ENCODE assay signal across 6 cellular contexts in genomic region chr13:98812186-98812798, GRCh38. TPM values are rescaled to one million over a fixed set of nuclear protein-coding genes. Genes with fewer than 3 reads are reported as not detected.
"Had no signal": no experiment of that assay in that cellular context is flagged by ENCODE, and none has a peak within 500 bp of the region (broad histone marks: within the 10 kb centered on the region; RNA-seq: fewer than 3 reads in every experiment).

No MANE protein-coding gene starts in this region.

RNA-seq across cellular contexts. Expression of gene SLC15A1, which starts 59.8 kb away (rescaled TPM):
- total RNA-seq: activated B cell treated with CpG ODN at 0.5 μM for 24 hours; activated CD4-positive, alpha-beta T cell treated with anti-CD3 and anti-CD28 coated beads, Interleukin-2, amount 10 ng/mL, durations not matched to agents 24 days and 14 days; activated CD8-positive, alpha-beta memory T cell treated with anti-CD3 and anti-CD28 coated beads, Interleukin-2, amount 10 ng/mL, durations not matched to agents 7 days and 5 days; activated T-helper 1 cell treated with anti-CD3 and anti-CD28 coated beads, Interleukin-12 subunit alpha, Interleukin-12 subunit beta, Interleukin-2, Interleukin-4 antibody, amounts not matched to agents 30 ng/mL and 10 ng/mL and 1 ng/mL, durations not matched to agents 14 hours and 24 hours and 36 hours; bronchial epithelial cell; NCI-H460 had no signal
